2 cellular contexts compared by ENCODE assay signal in the genomic region with DNA sequence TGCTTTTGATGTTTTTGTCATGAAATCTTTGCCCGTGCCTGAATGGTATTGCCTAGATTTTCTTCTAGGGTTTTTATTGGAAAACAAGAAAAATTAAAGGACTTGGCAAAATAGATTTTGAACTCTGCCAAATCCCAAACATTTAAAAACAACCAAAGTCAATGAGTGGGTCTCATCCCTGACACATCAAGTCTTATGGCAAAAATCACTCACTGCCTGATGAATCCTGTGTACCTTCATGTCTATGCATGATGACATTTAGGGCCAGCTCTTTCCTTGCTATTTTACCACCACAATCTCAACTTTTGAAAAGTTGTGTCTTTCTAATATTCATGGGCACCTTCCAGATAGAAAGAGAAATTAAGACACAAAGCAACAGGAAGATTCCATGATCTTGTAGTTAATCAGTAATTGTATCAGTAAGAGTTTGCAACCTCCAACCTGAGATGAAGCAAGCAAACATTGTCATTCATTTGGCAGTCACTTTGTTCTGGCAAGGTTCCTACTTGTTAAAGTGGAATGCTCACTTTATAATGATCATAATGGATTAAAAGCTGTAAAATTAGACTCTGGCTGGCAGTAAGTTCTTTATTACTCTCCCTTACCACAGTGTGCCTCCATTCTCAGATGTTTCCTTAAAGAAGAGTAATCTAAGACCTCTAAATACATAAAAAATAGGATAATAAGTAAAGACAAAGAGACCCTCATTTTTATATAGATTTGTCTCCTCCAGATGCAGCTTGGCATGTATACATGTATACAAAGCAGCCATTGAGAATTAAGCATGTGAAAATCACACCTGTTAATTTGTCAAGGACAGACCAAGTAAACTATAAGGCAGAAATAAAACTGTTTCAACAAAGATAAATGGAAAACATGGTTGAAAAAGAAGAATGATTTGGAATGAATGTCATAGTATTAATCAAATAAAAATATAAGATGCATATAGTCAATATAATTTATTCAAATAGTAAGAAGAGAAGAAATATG.
A peak's percentile ranks its signal among the peaks of the same experiment; 100 is the strongest.
TF ChIP-seq lines count a peak whose summit lies in the region.

No MANE protein-coding gene starts in this region.

TF ChIP-seq in liver, 16 proteins besides CTCF, POLR2A, EP300 and RAD21:
- peak; percentile 30 for TF ChIP-seq SP1 (IDR thresholded peaks at IDR 0.05)
- TF ChIP-seq, protein P1, sequence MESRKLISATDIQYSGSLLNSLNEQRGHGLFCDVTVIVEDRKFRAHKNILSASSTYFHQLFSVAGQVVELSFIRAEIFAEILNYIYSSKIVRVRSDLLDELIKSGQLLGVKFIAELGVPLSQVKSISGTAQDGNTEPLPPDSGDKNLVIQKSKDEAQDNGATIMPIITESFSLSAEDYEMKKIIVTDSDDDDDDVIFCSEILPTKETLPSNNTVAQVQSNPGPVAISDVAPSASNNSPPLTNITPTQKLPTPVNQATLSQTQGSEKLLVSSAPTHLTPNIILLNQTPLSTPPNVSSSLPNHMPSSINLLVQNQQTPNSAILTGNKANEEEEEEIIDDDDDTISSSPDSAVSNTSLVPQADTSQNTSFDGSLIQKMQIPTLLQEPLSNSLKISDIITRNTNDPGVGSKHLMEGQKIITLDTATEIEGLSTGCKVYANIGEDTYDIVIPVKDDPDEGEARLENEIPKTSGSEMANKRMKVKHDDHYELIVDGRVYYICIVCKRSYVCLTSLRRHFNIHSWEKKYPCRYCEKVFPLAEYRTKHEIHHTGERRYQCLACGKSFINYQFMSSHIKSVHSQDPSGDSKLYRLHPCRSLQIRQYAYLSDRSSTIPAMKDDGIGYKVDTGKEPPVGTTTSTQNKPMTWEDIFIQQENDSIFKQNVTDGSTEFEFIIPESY (IDR thresholded peaks at IDR 0.05), result no peak
- no peak for TF ChIP-seq HNF4G (IDR thresholded peaks at IDR 0.05)
- peak; percentile 63 for TF ChIP-seq YY1 (IDR thresholded peaks at IDR 0.05)
- TF ChIP-seq, protein P2, sequence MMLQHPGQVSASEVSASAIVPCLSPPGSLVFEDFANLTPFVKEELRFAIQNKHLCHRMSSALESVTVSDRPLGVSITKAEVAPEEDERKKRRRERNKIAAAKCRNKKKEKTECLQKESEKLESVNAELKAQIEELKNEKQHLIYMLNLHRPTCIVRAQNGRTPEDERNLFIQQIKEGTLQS (IDR thresholded peaks at IDR 0.05), result no peak
- TF ChIP-seq, protein P3, sequence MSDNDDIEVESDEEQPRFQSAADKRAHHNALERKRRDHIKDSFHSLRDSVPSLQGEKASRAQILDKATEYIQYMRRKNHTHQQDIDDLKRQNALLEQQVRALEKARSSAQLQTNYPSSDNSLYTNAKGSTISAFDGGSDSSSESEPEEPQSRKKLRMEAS (IDR thresholded peaks at IDR 0.05), result no peak
- TF ChIP-seq EGR1 (IDR thresholded peaks at IDR 0.05; ENCODE audit: low read depth in 2 of 2), result no peak
- TF ChIP-seq GABPA (IDR thresholded peaks at IDR 0.05 in 1 of 2, conservative IDR thresholded peaks at IDR 0.05 in 1 of 2), result no peak
- TF ChIP-seq, protein P4, sequence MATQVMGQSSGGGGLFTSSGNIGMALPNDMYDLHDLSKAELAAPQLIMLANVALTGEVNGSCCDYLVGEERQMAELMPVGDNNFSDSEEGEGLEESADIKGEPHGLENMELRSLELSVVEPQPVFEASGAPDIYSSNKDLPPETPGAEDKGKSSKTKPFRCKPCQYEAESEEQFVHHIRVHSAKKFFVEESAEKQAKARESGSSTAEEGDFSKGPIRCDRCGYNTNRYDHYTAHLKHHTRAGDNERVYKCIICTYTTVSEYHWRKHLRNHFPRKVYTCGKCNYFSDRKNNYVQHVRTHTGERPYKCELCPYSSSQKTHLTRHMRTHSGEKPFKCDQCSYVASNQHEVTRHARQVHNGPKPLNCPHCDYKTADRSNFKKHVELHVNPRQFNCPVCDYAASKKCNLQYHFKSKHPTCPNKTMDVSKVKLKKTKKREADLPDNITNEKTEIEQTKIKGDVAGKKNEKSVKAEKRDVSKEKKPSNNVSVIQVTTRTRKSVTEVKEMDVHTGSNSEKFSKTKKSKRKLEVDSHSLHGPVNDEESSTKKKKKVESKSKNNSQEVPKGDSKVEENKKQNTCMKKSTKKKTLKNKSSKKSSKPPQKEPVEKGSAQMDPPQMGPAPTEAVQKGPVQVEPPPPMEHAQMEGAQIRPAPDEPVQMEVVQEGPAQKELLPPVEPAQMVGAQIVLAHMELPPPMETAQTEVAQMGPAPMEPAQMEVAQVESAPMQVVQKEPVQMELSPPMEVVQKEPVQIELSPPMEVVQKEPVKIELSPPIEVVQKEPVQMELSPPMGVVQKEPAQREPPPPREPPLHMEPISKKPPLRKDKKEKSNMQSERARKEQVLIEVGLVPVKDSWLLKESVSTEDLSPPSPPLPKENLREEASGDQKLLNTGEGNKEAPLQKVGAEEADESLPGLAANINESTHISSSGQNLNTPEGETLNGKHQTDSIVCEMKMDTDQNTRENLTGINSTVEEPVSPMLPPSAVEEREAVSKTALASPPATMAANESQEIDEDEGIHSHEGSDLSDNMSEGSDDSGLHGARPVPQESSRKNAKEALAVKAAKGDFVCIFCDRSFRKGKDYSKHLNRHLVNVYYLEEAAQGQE (IDR thresholded peaks at IDR 0.05), result no peak
- peak in 1 of 2 donors; percentile 59 for TF ChIP-seq RXRA (IDR thresholded peaks at IDR 0.05)
- peak; percentile 40 to 48 for TF ChIP-seq HNF4A (conservative IDR thresholded peaks at IDR 0.05)
- TF ChIP-seq FOXA1 (IDR thresholded peaks at IDR 0.05), result no peak
- TF ChIP-seq FOXA2 (IDR thresholded peaks at IDR 0.05), result no peak
- no peak for TF ChIP-seq TAF1 (conservative IDR thresholded peaks at IDR 0.05)
- peak in 1 of 2 donors; percentile 53 for TF ChIP-seq JUND (IDR thresholded peaks at IDR 0.05)
- no peak for TF ChIP-seq NR2F2 (IDR thresholded peaks at IDR 0.05)

TF ChIP-seq in HepG2, 621 proteins besides CTCF, POLR2A, EP300 and RAD21 (continues in another document):
- no peak for TF ChIP-seq ARNT (IDR thresholded peaks at IDR 0.05)
- no peak for TF ChIP-seq FOXM1 (CRISPR knock-in tag; IDR thresholded peaks at IDR 0.05)
- TF ChIP-seq, protein P5, sequence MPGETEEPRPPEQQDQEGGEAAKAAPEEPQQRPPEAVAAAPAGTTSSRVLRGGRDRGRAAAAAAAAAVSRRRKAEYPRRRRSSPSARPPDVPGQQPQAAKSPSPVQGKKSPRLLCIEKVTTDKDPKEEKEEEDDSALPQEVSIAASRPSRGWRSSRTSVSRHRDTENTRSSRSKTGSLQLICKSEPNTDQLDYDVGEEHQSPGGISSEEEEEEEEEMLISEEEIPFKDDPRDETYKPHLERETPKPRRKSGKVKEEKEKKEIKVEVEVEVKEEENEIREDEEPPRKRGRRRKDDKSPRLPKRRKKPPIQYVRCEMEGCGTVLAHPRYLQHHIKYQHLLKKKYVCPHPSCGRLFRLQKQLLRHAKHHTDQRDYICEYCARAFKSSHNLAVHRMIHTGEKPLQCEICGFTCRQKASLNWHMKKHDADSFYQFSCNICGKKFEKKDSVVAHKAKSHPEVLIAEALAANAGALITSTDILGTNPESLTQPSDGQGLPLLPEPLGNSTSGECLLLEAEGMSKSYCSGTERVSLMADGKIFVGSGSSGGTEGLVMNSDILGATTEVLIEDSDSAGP (CRISPR knock-in tag; IDR thresholded peaks at IDR 0.05; ENCODE audit: borderline replicate concordance), result no peak
- TF ChIP-seq SRSF9 (IDR thresholded peaks at IDR 0.05; ENCODE audit: borderline replicate concordance, insufficient read depth, low read depth, low read length, poor library complexity, severe bottlenecking), result no peak
- no peak for TF ChIP-seq NONO (IDR thresholded peaks at IDR 0.05)
- TF ChIP-seq NONO (CRISPR knock-in tag; conservative IDR thresholded peaks at IDR 0.05), result no peak
- TF ChIP-seq ZNF3 (CRISPR knock-in tag; IDR thresholded peaks at IDR 0.05), result no peak
- TF ChIP-seq ZNF431 (CRISPR knock-in tag; IDR thresholded peaks at IDR 0.05; ENCODE audit: borderline replicate concordance, low read depth), result no peak
- TF ChIP-seq, protein P6, sequence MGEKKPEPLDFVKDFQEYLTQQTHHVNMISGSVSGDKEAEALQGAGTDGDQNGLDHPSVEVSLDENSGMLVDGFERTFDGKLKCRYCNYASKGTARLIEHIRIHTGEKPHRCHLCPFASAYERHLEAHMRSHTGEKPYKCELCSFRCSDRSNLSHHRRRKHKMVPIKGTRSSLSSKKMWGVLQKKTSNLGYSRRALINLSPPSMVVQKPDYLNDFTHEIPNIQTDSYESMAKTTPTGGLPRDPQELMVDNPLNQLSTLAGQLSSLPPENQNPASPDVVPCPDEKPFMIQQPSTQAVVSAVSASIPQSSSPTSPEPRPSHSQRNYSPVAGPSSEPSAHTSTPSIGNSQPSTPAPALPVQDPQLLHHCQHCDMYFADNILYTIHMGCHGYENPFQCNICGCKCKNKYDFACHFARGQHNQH (CRISPR knock-in tag; IDR thresholded peaks at IDR 0.05), result no peak
- TF ChIP-seq, protein P7, sequence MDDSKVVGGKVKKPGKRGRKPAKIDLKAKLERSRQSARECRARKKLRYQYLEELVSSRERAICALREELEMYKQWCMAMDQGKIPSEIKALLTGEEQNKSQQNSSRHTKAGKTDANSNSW (CRISPR knock-in tag; IDR thresholded peaks at IDR 0.05; ENCODE audit: borderline replicate concordance), result no peak
- no peak for TF ChIP-seq NFIB (CRISPR knock-in tag; IDR thresholded peaks at IDR 0.05; ENCODE audit: borderline replicate concordance)
- no peak for TF ChIP-seq ZNF333 (CRISPR knock-in tag; IDR thresholded peaks at IDR 0.05; ENCODE audit: borderline replicate concordance)
- TF ChIP-seq KLF15 (CRISPR knock-in tag; IDR thresholded peaks at IDR 0.05; ENCODE audit: borderline replicate concordance), result no peak
- TF ChIP-seq, protein P8, sequence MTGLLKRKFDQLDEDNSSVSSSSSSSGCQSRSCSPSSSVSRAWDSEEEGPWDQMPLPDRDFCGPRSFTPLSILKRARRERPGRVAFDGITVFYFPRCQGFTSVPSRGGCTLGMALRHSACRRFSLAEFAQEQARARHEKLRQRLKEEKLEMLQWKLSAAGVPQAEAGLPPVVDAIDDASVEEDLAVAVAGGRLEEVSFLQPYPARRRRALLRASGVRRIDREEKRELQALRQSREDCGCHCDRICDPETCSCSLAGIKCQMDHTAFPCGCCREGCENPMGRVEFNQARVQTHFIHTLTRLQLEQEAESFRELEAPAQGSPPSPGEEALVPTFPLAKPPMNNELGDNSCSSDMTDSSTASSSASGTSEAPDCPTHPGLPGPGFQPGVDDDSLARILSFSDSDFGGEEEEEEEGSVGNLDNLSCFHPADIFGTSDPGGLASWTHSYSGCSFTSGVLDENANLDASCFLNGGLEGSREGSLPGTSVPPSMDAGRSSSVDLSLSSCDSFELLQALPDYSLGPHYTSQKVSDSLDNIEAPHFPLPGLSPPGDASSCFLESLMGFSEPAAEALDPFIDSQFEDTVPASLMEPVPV (CRISPR knock-in tag; IDR thresholded peaks at IDR 0.05), result no peak
- no peak for TF ChIP-seq MTA3 (CRISPR knock-in tag; IDR thresholded peaks at IDR 0.05)
- TF ChIP-seq, protein P1 (CRISPR knock-in tag; IDR thresholded peaks at IDR 0.05), result no peak
- TF ChIP-seq, protein P9, sequence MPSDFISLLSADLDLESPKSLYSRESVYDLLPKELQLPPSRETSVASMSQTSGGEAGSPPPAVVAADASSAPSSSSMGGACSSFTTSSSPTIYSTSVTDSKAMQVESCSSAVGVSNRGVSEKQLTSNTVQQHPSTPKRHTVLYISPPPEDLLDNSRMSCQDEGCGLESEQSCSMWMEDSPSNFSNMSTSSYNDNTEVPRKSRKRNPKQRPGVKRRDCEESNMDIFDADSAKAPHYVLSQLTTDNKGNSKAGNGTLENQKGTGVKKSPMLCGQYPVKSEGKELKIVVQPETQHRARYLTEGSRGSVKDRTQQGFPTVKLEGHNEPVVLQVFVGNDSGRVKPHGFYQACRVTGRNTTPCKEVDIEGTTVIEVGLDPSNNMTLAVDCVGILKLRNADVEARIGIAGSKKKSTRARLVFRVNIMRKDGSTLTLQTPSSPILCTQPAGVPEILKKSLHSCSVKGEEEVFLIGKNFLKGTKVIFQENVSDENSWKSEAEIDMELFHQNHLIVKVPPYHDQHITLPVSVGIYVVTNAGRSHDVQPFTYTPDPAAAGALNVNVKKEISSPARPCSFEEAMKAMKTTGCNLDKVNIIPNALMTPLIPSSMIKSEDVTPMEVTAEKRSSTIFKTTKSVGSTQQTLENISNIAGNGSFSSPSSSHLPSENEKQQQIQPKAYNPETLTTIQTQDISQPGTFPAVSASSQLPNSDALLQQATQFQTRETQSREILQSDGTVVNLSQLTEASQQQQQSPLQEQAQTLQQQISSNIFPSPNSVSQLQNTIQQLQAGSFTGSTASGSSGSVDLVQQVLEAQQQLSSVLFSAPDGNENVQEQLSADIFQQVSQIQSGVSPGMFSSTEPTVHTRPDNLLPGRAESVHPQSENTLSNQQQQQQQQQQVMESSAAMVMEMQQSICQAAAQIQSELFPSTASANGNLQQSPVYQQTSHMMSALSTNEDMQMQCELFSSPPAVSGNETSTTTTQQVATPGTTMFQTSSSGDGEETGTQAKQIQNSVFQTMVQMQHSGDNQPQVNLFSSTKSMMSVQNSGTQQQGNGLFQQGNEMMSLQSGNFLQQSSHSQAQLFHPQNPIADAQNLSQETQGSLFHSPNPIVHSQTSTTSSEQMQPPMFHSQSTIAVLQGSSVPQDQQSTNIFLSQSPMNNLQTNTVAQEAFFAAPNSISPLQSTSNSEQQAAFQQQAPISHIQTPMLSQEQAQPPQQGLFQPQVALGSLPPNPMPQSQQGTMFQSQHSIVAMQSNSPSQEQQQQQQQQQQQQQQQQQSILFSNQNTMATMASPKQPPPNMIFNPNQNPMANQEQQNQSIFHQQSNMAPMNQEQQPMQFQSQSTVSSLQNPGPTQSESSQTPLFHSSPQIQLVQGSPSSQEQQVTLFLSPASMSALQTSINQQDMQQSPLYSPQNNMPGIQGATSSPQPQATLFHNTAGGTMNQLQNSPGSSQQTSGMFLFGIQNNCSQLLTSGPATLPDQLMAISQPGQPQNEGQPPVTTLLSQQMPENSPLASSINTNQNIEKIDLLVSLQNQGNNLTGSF (CRISPR knock-in tag; IDR thresholded peaks at IDR 0.05), result no peak
- TF ChIP-seq ZBTB7B (CRISPR knock-in tag; IDR thresholded peaks at IDR 0.05), result no peak
